18 cellular contexts compared by ENCODE assay signal in genomic region chr2:96110621-96111256, GRCh38. TPM values are rescaled to one million over a fixed set of nuclear protein-coding genes. Genes with fewer than 3 reads are reported as not detected.
"Had no signal": no experiment of that assay in that cellular context is flagged by ENCODE, and none has a peak within 500 bp of the region (broad histone marks: within the 10 kb centered on the region; RNA-seq: fewer than 3 reads in every experiment).

No MANE protein-coding gene starts in this region.

- H3K36me3 ChIP-seq: thyroid gland had no signal

- H3K4me3 ChIP-seq: body of pancreas, smooth muscle cell, thyroid gland had no signal

- H3K9me3 ChIP-seq: thyroid gland had no signal

- H3K4me1 ChIP-seq: parathyroid adenoma had no signal

- H3K4me2 ChIP-seq: smooth muscle cell had no signal

- H3K27ac Mint-ChIP-seq: activated CD8-positive, alpha-beta memory T cell treated with anti-CD3 and anti-CD28 coated beads, Interleukin-2, amount 10 ng/mL, durations not matched to agents 7 days and 5 days; activated naive CD4-positive, alpha-beta T cell treated with anti-CD3 and anti-CD28 coated beads, Interleukin-2, amount 10 ng/mL, durations not matched to agents 7 days and 5 days; activated T-cell treated with anti-CD3 and anti-CD28 coated beads, Interleukin-2, amount 50 U/mL, for 72 hours; memory B cell; stimulated activated effector memory CD8-positive, alpha-beta T cell treated with anti-CD3 and anti-CD28 coated beads, Interleukin-12 subunit alpha, Interleukin-12 subunit beta, amount 100 ng/mL, for 72 hours had no signal

- H3K79me2 ChIP-seq: parathyroid adenoma had no signal

- H3K36me3 Mint-ChIP-seq: activated CD8-positive, alpha-beta memory T cell treated with anti-CD3 and anti-CD28 coated beads, Interleukin-2, amount 10 ng/mL, durations not matched to agents 7 days and 5 days; activated naive CD4-positive, alpha-beta T cell treated with anti-CD3 and anti-CD28 coated beads, Interleukin-2, amount 10 ng/mL, durations not matched to agents 7 days and 5 days had no signal

- H2AFZ ChIP-seq: parathyroid adenoma had no signal

- DNase-seq: activated CD4-positive, alpha-beta T cell treated with anti-CD3 and anti-CD28 coated beads, Interleukin-2, amount 50 U/mL, for 4 hours; activated CD4-positive, CD25-positive, alpha-beta regulatory T cell treated with anti-CD3 and anti-CD28 coated beads, Interleukin-2, amount 50 U/mL, for 72 hours; activated CD8-positive, alpha-beta memory T cell treated with anti-CD3 and anti-CD28 coated beads, Interleukin-2, amount 10 ng/mL, durations not matched to agents 7 days and 5 days; activated naive CD4-positive, alpha-beta T cell treated with anti-CD3 and anti-CD28 coated beads, Interleukin-2, amount 10 ng/mL, durations not matched to agents 7 days and 5 days; activated T-cell treated with anti-CD3 and anti-CD28 coated beads, Interleukin-2, amount 50 U/mL, for 72 hours; cerebellar nuclear complex; dermis blood vessel endothelial cell; hypothalamus; retina; thyroid gland had no signal

- H3K4me3 Mint-ChIP-seq: activated CD8-positive, alpha-beta memory T cell treated with anti-CD3 and anti-CD28 coated beads, Interleukin-2, amount 10 ng/mL, durations not matched to agents 7 days and 5 days; activated naive CD4-positive, alpha-beta T cell treated with anti-CD3 and anti-CD28 coated beads, Interleukin-2, amount 10 ng/mL, durations not matched to agents 7 days and 5 days; activated T-cell treated with anti-CD3 and anti-CD28 coated beads, Interleukin-2, amount 50 U/mL, for 72 hours; memory B cell; neural crest cell; stimulated activated effector memory CD8-positive, alpha-beta T cell treated with anti-CD3 and anti-CD28 coated beads, Interleukin-12 subunit alpha, Interleukin-12 subunit beta, amount 100 ng/mL, for 72 hours had no signal

- H3K9me3 Mint-ChIP-seq: neural crest cell; stimulated activated effector memory CD8-positive, alpha-beta T cell treated with anti-CD3 and anti-CD28 coated beads, Interleukin-12 subunit alpha, Interleukin-12 subunit beta, amount 100 ng/mL, for 72 hours had no signal

- H3K9ac ChIP-seq: parathyroid adenoma had no signal

- H3K27ac ChIP-seq: body of pancreas, parathyroid adenoma, thyroid gland had no signal

- ATAC-seq: activated CD8-positive, alpha-beta memory T cell treated with anti-CD3 and anti-CD28 coated beads, Interleukin-2, amount 10 ng/mL, durations not matched to agents 7 days and 5 days; activated T-cell treated with anti-CD3 and anti-CD28 coated beads, Interleukin-2, amount 50 U/mL, for 72 hours; body of pancreas; esophagus mucosa; stimulated activated effector memory CD8-positive, alpha-beta T cell treated with anti-CD3 and anti-CD28 coated beads, Interleukin-12 subunit alpha, Interleukin-12 subunit beta, amount 100 ng/mL, for 72 hours had no signal

- H3K27me3 ChIP-seq: thyroid gland had no signal

RNA-seq across cellular contexts. Expression of gene ADRA2B, which starts 5.6 kb away (rescaled TPM):
- total RNA-seq: esophagus mucosa had no signal

RNA-seq across cellular contexts. Expression of gene ASTL, which starts 27.6 kb away (rescaled TPM):
- total RNA-seq: body of pancreas; dermis blood vessel endothelial cell; neural crest cell; T-helper 2 cell treated with Interferon-gamma antibody and Interleukin-4, amounts not matched to agents 100 ng/mL and 5 ng/mL, for 36 hours; thyroid gland had no signal
- polyA plus RNA-seq: smooth muscle cell had no signal
